Comparison of ENCODE assay signal across 7 cellular contexts in the genomic region with DNA sequence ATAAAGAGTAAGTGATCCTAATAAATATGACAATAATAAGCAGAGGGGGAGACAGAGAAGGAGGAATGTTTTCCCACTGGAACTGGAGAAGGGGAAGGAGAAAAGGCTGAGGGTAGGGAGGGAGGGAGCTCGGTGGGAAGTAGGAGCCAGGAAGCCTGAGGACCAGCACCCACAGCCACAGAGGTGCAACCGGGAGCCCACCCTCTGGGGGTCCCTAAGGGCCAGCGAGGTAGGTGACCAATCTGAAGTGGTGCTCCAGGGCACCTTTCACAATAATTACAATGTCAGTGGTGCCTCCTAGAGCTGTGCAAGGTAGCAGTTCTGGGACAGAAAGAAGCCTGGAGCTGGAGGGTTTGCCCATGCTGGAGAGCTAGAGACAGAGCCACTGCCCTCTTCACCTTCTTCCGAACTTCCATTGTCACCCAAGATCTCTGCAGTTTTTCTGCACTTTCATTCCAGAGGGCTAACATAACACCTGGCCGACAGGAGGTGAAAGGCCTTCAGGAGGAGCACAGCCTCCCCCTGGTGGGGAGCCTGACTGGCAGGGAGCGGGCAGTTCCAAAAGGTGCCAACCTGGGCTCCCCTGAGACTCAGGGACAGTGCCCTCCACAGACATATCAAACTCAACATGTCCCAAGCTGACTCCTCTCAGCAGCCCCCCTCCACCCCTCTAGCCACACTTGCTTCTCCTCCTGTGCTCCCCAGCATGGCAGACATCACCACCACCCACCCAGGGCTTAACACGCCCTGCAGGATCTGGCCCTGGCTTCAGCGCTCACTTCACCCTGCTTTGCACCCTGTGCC. TPM values are rescaled to one million over a fixed set of nuclear protein-coding genes. Genes with fewer than 3 reads are reported as not detected.
DNase-seq lines count a peak whose midpoint lies in the region; ATAC-seq and TF ChIP-seq lines count a peak whose summit lies in the region.

No MANE protein-coding gene starts in this region.

- H3K36me3 Mint-ChIP-seq in brain (no peaks in the 10 kb centered on the region), neural progenitor cell (no peaks in the 10 kb centered on the region)

- peaks cover 29% of the 10 kb centered on the region for H3K4me1 Mint-ChIP-seq in brain
- H3K4me1 Mint-ChIP-seq in neural progenitor cell = peaks cover 15% of the 10 kb centered on the region

- peaks cover 6% of the 10 kb centered on the region for H4K20me1 ChIP-seq in neural progenitor cell (ENCODE audit: low read depth)

- H3K27ac Mint-ChIP-seq in brain (peak overlapping the region in 1 of 5 experiments; percentile 29), neural progenitor cell (no peak overlapping the region)

- H3K79me2 ChIP-seq in neural progenitor cell (ENCODE audit: low read depth) = peaks cover 9% of the 10 kb centered on the region

- no peak overlapping the region for H3K27ac ChIP-seq in neural progenitor cell

- no peak overlapping the region for H2AFZ ChIP-seq in neural progenitor cell (replicated peaks)

- peaks cover 7% of the 10 kb centered on the region for H3K4me1 ChIP-seq in neural progenitor cell

- no peak overlapping the region for H3K4me3 ChIP-seq in neural progenitor cell

- TF ChIP-seq CTCF in LNCAP (IDR thresholded peaks at IDR 0.05) (peak; percentile 78), brain (conservative IDR thresholded peaks at IDR 0.05) (peak; percentile 44 to 46), neural progenitor cell (IDR thresholded peaks at IDR 0.05) (peak; percentile 51)

- DNase-seq in ELR (ENCODE audit: low read depth) (peak; percentile 43), neural progenitor cell (ENCODE audit: low spot score) (peak; percentile 46), KG1 (lab: John Stamatoyannopoulos, UW) (no peak), Kasumi-1 (lab: John Stamatoyannopoulos, UW) (no peak)

- peaks cover under 1% of the 10 kb centered on the region for H3F3A ChIP-seq in neural progenitor cell (ENCODE audit: low read depth)

- H3K9me3 ChIP-seq in neural progenitor cell (ENCODE audit: low read depth) = no peaks in the 10 kb centered on the region

- peak overlapping the region in 1 of 5 experiments; percentile 56 for H3K4me3 Mint-ChIP-seq in brain
- no peak overlapping the region for H3K4me3 Mint-ChIP-seq in neural progenitor cell

- no peak overlapping the region for H3K9ac ChIP-seq in neural progenitor cell

- no peak overlapping the region for H3K4me2 ChIP-seq in neural progenitor cell

- H3K9me3 Mint-ChIP-seq in brain = peaks cover 0 to 5% (median 0%) of the 10 kb centered on the region in 5 experiments
- H3K9me3 Mint-ChIP-seq in neural progenitor cell = no peaks in the 10 kb centered on the region

- H3K27me3 ChIP-seq in neural progenitor cell = no peaks in the 10 kb centered on the region

- peaks cover 16% of the 10 kb centered on the region for H3K27me3 Mint-ChIP-seq in brain
- H3K27me3 Mint-ChIP-seq in neural progenitor cell (ENCODE audit: insufficient read depth, low read depth) = peaks cover 9% of the 10 kb centered on the region

- no peaks in the 10 kb centered on the region for H3K36me3 ChIP-seq in neural progenitor cell

- no peak for ATAC-seq in HG03159 (IDR thresholded peaks at IDR 0.05; ENCODE audit: unreplicated experiment)

RNA-seq across cellular contexts. Expression of a gene that starts 4.0 kb away (rescaled TPM):
- 164 TPM for polyA plus RNA-seq in brain (ENCODE audit: insufficient read depth, low read depth, low replicate concordance)
- 62.5 and 65.5 TPM in 2 replicates for total RNA-seq in neural progenitor cell (ENCODE audit: low replicate concordance)

RNA-seq across cellular contexts. Expression of a gene that starts 53.9 kb away (rescaled TPM):
- polyA plus RNA-seq in brain (ENCODE audit: insufficient read depth, low read depth, low replicate concordance) = 27.8 TPM
- total RNA-seq in neural progenitor cell (ENCODE audit: low replicate concordance) = 55.0 and 67.5 TPM in 2 replicates

Comparison
In these comparisons a context has a peak if more than half of its experiments do, and no peak if none do; other contexts are left out.
1. DNase-seq: peak in ELR (single experiment) and neural progenitor cell (single experiment); none in KG1 (single experiment) and Kasumi-1 (0 of 2).
2. Peak in every context shown above with its lines, with median percentiles within 50 percentile points of each other: CTCF ChIP-seq.